In the genomic region with DNA sequence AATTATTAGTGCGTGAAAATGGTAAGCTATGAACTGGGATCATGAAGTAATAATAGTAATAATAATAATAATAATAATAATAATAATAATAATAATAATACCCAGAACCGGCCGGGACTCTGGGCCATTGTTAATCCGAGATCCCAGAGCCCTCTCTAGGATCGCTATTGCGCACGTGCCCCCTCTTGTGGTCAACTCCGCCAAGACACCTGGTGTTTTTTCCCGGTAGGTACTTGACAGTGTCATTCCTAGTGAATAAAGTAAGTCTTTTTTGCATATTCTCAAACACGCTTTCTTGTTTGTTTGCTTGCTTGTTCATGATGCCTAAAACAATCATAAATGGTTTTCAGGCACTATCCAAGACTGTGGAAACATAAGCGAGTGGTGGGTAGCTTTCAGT, we compare ENCODE assay signal across 8 cellular contexts.
DNase-seq lines count a peak whose midpoint lies in the region; ATAC-seq and TF ChIP-seq lines count a peak whose summit lies in the region.
"Not testable (repeated sequence)": the region's sequence is repeated elsewhere in the genome, so short reads cannot be mapped to it uniquely, and the experiment has no call there.

No MANE protein-coding gene starts in this region.

- intact Hi-C loops in activated CD4-positive, alpha-beta memory T cell treated with anti-CD3 and anti-CD28 coated beads for 36 hours (cut with micrococcal nuclease): not testable (repeated sequence)

- TF ChIP-seq CTCF in AG04450 (IDR thresholded peaks at IDR 0.05; ENCODE audit: low read depth, low read length): peak; percentile 38

- not testable (repeated sequence) for H3K4me3 Mint-ChIP-seq in activated CD4-positive, alpha-beta memory T cell treated with anti-CD3 and anti-CD28 coated beads for 36 hours

- H3K4me1 Mint-ChIP-seq in activated CD4-positive, alpha-beta memory T cell treated with anti-CD3 and anti-CD28 coated beads for 36 hours (ENCODE audit: low read depth): not testable (repeated sequence)

- DNase-seq in AG04450 (ENCODE audit: low read depth, low spot score): not testable (repeated sequence)
- DNase-seq in NCI-H748 treated with DMSO at 0.1 percent for 48 hours (lab: John Stamatoyannopoulos, UW) (peak; percentile 0), dermis blood vessel endothelial cell (peak; percentile 53), left kidney (ENCODE audit: low read depth, low spot score) (peak; percentile 37)
- peak; percentile 37 for DNase-seq in activated CD4-positive, alpha-beta memory T cell treated with anti-CD3 and anti-CD28 coated beads for 36 hours
- DNase-seq in stimulated activated CD4-positive, alpha-beta T cell treated with anti-CD3 and anti-CD28 coated beads, Interleukin-15, amount 100 ng/mL, for 24 hours: peak; percentile 56

- CTCF ChIA-PET in AG04450 (lab: Charles Lee): interaction anchor here (0.6 kb wide), 1 partner anchor 11 kb away, joined by 3 read pairs; no protein-coding TSS in a partner anchor
- CTCF ChIA-PET in activated CD4-positive, alpha-beta memory T cell treated with anti-CD3 and anti-CD28 coated beads for 36 hours (lab: Charles Lee): not testable (repeated sequence)

- H3K27ac Mint-ChIP-seq in activated CD4-positive, alpha-beta memory T cell treated with anti-CD3 and anti-CD28 coated beads for 36 hours: not testable (repeated sequence)

- H3K27me3 ChIP-seq in AG04450 (ENCODE audit: control insufficient read depth, insufficient read depth, low read length): not testable (repeated sequence)

- not testable (repeated sequence) for H3K27me3 Mint-ChIP-seq in activated CD4-positive, alpha-beta memory T cell treated with anti-CD3 and anti-CD28 coated beads for 36 hours

- not testable (repeated sequence) for H3K36me3 Mint-ChIP-seq in activated CD4-positive, alpha-beta memory T cell treated with anti-CD3 and anti-CD28 coated beads for 36 hours

- ATAC-seq in GM18858 (IDR thresholded peaks at IDR 0.05; ENCODE audit: unreplicated experiment): peak; percentile 65
- peak; percentile 82 for ATAC-seq in HG03460 (IDR thresholded peaks at IDR 0.05; ENCODE audit: unreplicated experiment)

- H3K4me3 ChIP-seq in AG04450 (ENCODE audit: low read depth, low read length): not testable (repeated sequence)

- not testable (repeated sequence) for H3K27ac ChIP-seq in AG04450 (ENCODE audit: low read depth, low read length)

- not testable (repeated sequence) for H3K9me3 ChIP-seq in AG04450 (ENCODE audit: control insufficient read depth, insufficient read depth, low read length)

- not testable (repeated sequence) for H3K9me3 Mint-ChIP-seq in activated CD4-positive, alpha-beta memory T cell treated with anti-CD3 and anti-CD28 coated beads for 36 hours

- POLR2A ChIA-PET in AG04450 (lab: Yijun Ruan, JAX); activated CD4-positive, alpha-beta memory T cell treated with anti-CD3 and anti-CD28 coated beads for 36 hours (lab: Charles Lee): not testable (repeated sequence)
